Comparison of ENCODE assay signal across 1 cellular context in genomic region chr1:207933205-207933800, GRCh38.
TF ChIP-seq lines count a peak whose summit lies in the region.

No MANE protein-coding gene starts in this region.

TF ChIP-seq in K562, 482 proteins besides CTCF, POLR2A, EP300 and RAD21 (continued from another document):
- TF ChIP-seq HCFC1 (IDR thresholded peaks at IDR 0.05; ENCODE audit: low read depth, low read length) = peak; percentile 42; the same call in 1 of the 2 replicates
